In genomic region chr11:9332655-9333054, GRCh38 we compare ENCODE assay signal across 1 cellular context.
TF ChIP-seq lines count a peak whose summit lies in the region.

No MANE protein-coding gene starts in this region.

TF ChIP-seq in HepG2, 621 proteins besides CTCF, POLR2A, EP300 and RAD21 (continued from another document):
- TF ChIP-seq ZHX2 (IDR thresholded peaks at IDR 0.05; ENCODE audit: low read depth) (no peak), ZHX2 (CRISPR knock-in tag; IDR thresholded peaks at IDR 0.05; ENCODE audit: borderline replicate concordance) (no peak), CEBPB (IDR thresholded peaks at IDR 0.05; ENCODE audit: borderline replicate concordance, low read depth, low read length) (peak; percentile 27; the same call in 1 of the 2 replicates), HNF4A (CRISPR knock-in tag; IDR thresholded peaks at IDR 0.05) (no peak), ZNF83 (CRISPR knock-in tag; IDR thresholded peaks at IDR 0.05; ENCODE audit: borderline replicate concordance) (no peak), ZNF317 (CRISPR knock-in tag; IDR thresholded peaks at IDR 0.05) (no peak), ZSCAN25 (CRISPR knock-in tag; IDR thresholded peaks at IDR 0.05) (peak; percentile 93), ZNF724P (CRISPR knock-in tag; IDR thresholded peaks at IDR 0.05; ENCODE audit: borderline replicate concordance) (no peak), ZNF788 (CRISPR knock-in tag; IDR thresholded peaks at IDR 0.05; ENCODE audit: borderline replicate concordance) (no peak)
